In the genomic region with DNA sequence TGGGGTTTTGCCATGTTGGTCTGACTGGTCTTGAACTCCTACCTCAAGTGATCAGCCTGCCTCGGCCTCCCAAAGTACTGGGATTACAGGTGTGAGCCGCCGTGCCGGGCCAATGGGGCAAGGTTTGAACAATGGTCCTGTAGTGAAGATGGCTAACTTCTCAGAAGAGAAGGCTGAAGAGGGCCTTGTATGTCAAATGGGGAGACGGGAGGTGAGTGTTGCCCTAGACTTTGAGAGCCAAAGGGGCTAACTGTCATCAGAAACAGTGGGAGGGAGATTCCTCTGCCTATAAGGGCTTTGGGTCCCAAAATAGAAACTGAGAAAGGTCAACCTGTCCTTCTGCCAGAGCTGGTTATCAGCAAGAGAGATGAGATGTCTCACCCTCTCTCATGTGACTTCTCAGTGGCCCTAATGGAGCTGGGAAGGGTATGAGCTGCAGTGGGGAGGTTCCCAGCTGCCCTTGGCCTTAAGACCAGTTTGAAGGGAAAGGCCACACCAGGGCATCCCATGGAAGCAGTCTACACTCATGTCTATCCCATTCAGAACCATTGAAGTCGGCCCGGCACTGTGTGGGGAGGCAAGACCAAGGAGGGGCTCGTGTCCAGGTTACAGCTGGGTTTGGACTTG, we compare ENCODE assay signal across 1 cellular context.
A peak's percentile ranks its signal among the peaks of the same experiment; 100 is the strongest.
TF ChIP-seq lines count a peak whose summit lies in the region.

No MANE protein-coding gene starts in this region.

TF ChIP-seq in K562, 482 proteins besides CTCF, POLR2A, EP300 and RAD21 (continued from another document):
- TF ChIP-seq, protein P1, sequence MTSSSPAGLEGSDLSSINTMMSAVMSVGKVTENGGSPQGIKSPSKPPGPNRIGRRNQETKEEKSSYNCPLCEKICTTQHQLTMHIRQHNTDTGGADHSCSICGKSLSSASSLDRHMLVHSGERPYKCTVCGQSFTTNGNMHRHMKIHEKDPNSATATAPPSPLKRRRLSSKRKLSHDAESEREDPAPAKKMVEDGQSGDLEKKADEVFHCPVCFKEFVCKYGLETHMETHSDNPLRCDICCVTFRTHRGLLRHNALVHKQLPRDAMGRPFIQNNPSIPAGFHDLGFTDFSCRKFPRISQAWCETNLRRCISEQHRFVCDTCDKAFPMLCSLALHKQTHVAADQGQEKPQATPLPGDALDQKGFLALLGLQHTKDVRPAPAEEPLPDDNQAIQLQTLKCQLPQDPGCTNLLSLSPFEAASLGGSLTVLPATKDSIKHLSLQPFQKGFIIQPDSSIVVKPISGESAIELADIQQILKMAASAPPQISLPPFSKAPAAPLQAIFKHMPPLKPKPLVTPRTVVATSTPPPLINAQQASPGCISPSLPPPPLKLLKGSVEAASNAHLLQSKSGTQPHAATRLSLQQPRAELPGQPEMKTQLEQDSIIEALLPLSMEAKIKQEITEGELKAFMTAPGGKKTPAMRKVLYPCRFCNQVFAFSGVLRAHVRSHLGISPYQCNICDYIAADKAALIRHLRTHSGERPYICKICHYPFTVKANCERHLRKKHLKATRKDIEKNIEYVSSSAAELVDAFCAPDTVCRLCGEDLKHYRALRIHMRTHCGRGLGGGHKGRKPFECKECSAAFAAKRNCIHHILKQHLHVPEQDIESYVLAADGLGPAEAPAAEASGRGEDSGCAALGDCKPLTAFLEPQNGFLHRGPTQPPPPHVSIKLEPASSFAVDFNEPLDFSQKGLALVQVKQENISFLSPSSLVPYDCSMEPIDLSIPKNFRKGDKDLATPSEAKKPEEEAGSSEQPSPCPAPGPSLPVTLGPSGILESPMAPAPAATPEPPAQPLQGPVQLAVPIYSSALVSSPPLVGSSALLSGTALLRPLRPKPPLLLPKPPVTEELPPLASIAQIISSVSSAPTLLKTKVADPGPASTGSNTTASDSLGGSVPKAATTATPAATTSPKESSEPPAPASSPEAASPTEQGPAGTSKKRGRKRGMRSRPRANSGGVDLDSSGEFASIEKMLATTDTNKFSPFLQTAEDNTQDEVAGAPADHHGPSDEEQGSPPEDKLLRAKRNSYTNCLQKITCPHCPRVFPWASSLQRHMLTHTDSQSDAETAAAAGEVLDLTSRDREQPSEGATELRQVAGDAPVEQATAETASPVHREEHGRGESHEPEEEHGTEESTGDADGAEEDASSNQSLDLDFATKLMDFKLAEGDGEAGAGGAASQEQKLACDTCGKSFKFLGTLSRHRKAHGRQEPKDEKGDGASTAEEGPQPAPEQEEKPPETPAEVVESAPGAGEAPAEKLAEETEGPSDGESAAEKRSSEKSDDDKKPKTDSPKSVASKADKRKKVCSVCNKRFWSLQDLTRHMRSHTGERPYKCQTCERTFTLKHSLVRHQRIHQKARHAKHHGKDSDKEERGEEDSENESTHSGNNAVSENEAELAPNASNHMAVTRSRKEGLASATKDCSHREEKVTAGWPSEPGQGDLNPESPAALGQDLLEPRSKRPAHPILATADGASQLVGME (CRISPR knock-in tag; IDR thresholded peaks at IDR 0.05) = no peak
- peak; percentile 60 for TF ChIP-seq BHLHE40 (IDR thresholded peaks at IDR 0.05; ENCODE audit: low read length)
- TF ChIP-seq PTTG1 (tag; IDR thresholded peaks at IDR 0.05; ENCODE audit: low read depth) = no peak
- TF ChIP-seq ZNF175 (CRISPR knock-in tag; IDR thresholded peaks at IDR 0.05; ENCODE audit: low read depth) = peak; percentile 36
- TF ChIP-seq, protein P2, sequence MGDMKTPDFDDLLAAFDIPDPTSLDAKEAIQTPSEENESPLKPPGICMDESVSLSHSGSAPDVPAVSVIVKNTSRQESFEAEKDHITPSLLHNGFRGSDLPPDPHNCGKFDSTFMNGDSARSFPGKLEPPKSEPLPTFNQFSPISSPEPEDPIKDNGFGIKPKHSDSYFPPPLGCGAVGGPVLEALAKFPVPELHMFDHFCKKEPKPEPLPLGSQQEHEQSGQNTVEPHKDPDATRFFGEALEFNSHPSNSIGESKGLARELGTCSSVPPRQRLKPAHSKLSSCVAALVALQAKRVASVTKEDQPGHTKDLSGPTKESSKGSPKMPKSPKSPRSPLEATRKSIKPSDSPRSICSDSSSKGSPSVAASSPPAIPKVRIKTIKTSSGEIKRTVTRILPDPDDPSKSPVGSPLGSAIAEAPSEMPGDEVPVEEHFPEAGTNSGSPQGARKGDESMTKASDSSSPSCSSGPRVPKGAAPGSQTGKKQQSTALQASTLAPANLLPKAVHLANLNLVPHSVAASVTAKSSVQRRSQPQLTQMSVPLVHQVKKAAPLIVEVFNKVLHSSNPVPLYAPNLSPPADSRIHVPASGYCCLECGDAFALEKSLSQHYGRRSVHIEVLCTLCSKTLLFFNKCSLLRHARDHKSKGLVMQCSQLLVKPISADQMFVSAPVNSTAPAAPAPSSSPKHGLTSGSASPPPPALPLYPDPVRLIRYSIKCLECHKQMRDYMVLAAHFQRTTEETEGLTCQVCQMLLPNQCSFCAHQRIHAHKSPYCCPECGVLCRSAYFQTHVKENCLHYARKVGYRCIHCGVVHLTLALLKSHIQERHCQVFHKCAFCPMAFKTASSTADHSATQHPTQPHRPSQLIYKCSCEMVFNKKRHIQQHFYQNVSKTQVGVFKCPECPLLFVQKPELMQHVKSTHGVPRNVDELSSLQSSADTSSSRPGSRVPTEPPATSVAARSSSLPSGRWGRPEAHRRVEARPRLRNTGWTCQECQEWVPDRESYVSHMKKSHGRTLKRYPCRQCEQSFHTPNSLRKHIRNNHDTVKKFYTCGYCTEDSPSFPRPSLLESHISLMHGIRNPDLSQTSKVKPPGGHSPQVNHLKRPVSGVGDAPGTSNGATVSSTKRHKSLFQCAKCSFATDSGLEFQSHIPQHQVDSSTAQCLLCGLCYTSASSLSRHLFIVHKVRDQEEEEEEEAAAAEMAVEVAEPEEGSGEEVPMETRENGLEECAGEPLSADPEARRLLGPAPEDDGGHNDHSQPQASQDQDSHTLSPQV (IDR thresholded peaks at IDR 0.05) = peak; percentile 87
